35 cellular contexts compared by ENCODE assay signal in genomic region chr3:197191897-197192296, GRCh38.
"Had no signal": no experiment of that assay in that cellular context is flagged by ENCODE, and none has a peak within 500 bp of the region (broad histone marks: within the 10 kb centered on the region; RNA-seq: fewer than 3 reads in every experiment).

No MANE protein-coding gene starts in this region.

- H3K36me3 Mint-ChIP-seq: activated CD4-positive, alpha-beta memory T cell treated with anti-CD3 and anti-CD28 coated beads for 36 hours; activated naive CD4-positive, alpha-beta T cell treated with anti-CD3 and anti-CD28 coated beads, Interleukin-2, amount 50 U/mL, for 72 hours had no signal

- H3K36me3 ChIP-seq: ascending aorta, gastroesophageal sphincter, WERI-Rb-1 had no signal

- H3K27me3 ChIP-seq: ascending aorta, esophagus squamous epithelium, gastroesophageal sphincter, heart right ventricle had no signal

- FAIRE-seq: bronchial epithelial cell, colon had no signal

- H3K4me1 ChIP-seq: ascending aorta, esophagus squamous epithelium, gastroesophageal sphincter had no signal

- DNase-seq: activated CD4-positive, alpha-beta memory T cell treated with anti-CD3 and anti-CD28 coated beads for 36 hours; activated CD4-positive, alpha-beta T cell treated with anti-CD3 and anti-CD28 coated beads for 36 hours; activated CD4-positive, alpha-beta T cell treated with anti-CD3 and anti-CD28 coated beads, Interleukin-2, amount 10 ng/mL, durations not matched to agents 24 days and 14 days; activated CD4-positive, CD25-positive, alpha-beta regulatory T cell; activated CD4-positive, CD25-positive, alpha-beta regulatory T cell treated with anti-CD3 and anti-CD28 coated beads, Interleukin-2, amount 50 U/mL, for 72 hours; activated CD8-positive, alpha-beta memory T cell treated with anti-CD3 and anti-CD28 coated beads, Interleukin-2, amount 10 ng/mL, durations not matched to agents 7 days and 5 days; activated CD8-positive, alpha-beta memory T cell treated with anti-CD3 and anti-CD28 coated beads, Interleukin-2, amount 50 U/mL, for 4 hours; activated CD8-positive, alpha-beta T cell treated with anti-CD3 and anti-CD28 coated beads, Interleukin-2, amount 10 ng/mL, durations not matched to agents 7 days and 5 days; activated gamma-delta T cell; activated naive CD4-positive, alpha-beta T cell; activated naive CD4-positive, alpha-beta T cell treated with anti-CD3 and anti-CD28 coated beads, Interleukin-2, amount 10 ng/mL, durations not matched to agents 7 days and 5 days; activated naive CD8-positive, alpha-beta T cell treated with anti-CD3 and anti-CD28 coated beads, Interleukin-2, amount 10 ng/mL, durations not matched to agents 7 days and 5 days; activated T-cell treated with anti-CD3 and anti-CD28 coated beads, Interleukin-2, amount 50 U/mL, for 1 hour; activated T-cell treated with anti-CD3 and anti-CD28 coated beads, Interleukin-2, amount 50 U/mL, for 48 hours; cortex of kidney; dermis blood vessel endothelial cell; effector CD4-positive, alpha-beta T cell; effector memory CD8-positive, alpha-beta T cell; esophagus squamous epithelium; foreskin melanocyte; heart right ventricle; T-cell; T1000; WERI-Rb-1 had no signal

- H3K9me3 Mint-ChIP-seq: activated CD4-positive, alpha-beta memory T cell treated with anti-CD3 and anti-CD28 coated beads for 36 hours; activated CD4-positive, alpha-beta T cell treated with anti-CD3 and anti-CD28 coated beads, Interleukin-2, amount 10 ng/mL, durations not matched to agents 24 days and 14 days; activated naive CD4-positive, alpha-beta T cell treated with anti-CD3 and anti-CD28 coated beads, Interleukin-2, amount 10 ng/mL, durations not matched to agents 7 days and 5 days; activated naive CD4-positive, alpha-beta T cell treated with anti-CD3 and anti-CD28 coated beads, Interleukin-2, amount 50 U/mL, for 72 hours; activated naive CD8-positive, alpha-beta T cell treated with anti-CD3 and anti-CD28 coated beads, Interleukin-2, amount 10 ng/mL, durations not matched to agents 7 days and 5 days; activated T-helper 1 cell treated with anti-CD3 and anti-CD28 coated beads, Interleukin-12 subunit alpha, Interleukin-12 subunit beta, Interleukin-2, Interleukin-4 antibody, amounts not matched to agents 30 ng/mL and 10 ng/mL and 1 ng/mL, durations not matched to agents 14 hours and 24 hours and 36 hours; brain; central memory CD8-positive, alpha-beta T cell; effector memory CD8-positive, alpha-beta T cell; T-helper 1 cell treated with Interleukin-12 subunit alpha and Interleukin-12 subunit beta and Interleukin-4 antibody, amounts not matched to agents 30 μg/mL and 1 μg/mL, for 36 hours; T-helper 2 cell treated with Interferon-gamma antibody and Interleukin-4, amounts not matched to agents 5 μg/mL and 100 μg/mL, for 36 hours had no signal

- ATAC-seq: activated CD4-positive, alpha-beta T cell treated with anti-CD3 and anti-CD28 coated beads for 36 hours; activated CD8-positive, alpha-beta memory T cell treated with anti-CD3 and anti-CD28 coated beads, Interleukin-2, amount 10 ng/mL, durations not matched to agents 7 days and 5 days; activated CD8-positive, alpha-beta T cell treated with anti-CD3 and anti-CD28 coated beads, Interleukin-2, amount 10 ng/mL, durations not matched to agents 7 days and 5 days; activated naive CD4-positive, alpha-beta T cell treated with anti-CD3 and anti-CD28 coated beads, Interleukin-2, amount 50 U/mL, for 72 hours; effector memory CD8-positive, alpha-beta T cell; gastroesophageal sphincter; heart right ventricle; T-cell had no signal

- H3K4me3 Mint-ChIP-seq: activated CD4-positive, alpha-beta memory T cell treated with anti-CD3 and anti-CD28 coated beads for 36 hours; activated CD4-positive, alpha-beta T cell treated with anti-CD3 and anti-CD28 coated beads for 36 hours; activated CD4-positive, alpha-beta T cell treated with anti-CD3 and anti-CD28 coated beads, Interleukin-2, amount 10 ng/mL, durations not matched to agents 24 days and 14 days; activated CD8-positive, alpha-beta memory T cell treated with anti-CD3 and anti-CD28 coated beads, Interleukin-2, amount 10 ng/mL, durations not matched to agents 7 days and 5 days; activated CD8-positive, alpha-beta T cell treated with anti-CD3 and anti-CD28 coated beads, Interleukin-2, amount 10 ng/mL, durations not matched to agents 7 days and 5 days; activated naive CD4-positive, alpha-beta T cell treated with anti-CD3 and anti-CD28 coated beads, Interleukin-2, amount 10 ng/mL, durations not matched to agents 7 days and 5 days; activated naive CD8-positive, alpha-beta T cell treated with anti-CD3 and anti-CD28 coated beads, Interleukin-2, amount 10 ng/mL, durations not matched to agents 7 days and 5 days; activated T-helper 1 cell treated with anti-CD3 and anti-CD28 coated beads, Interleukin-12 subunit alpha, Interleukin-12 subunit beta, Interleukin-2, Interleukin-4 antibody, amounts not matched to agents 30 ng/mL and 10 ng/mL and 1 ng/mL, durations not matched to agents 14 hours and 24 hours and 36 hours; brain; central memory CD8-positive, alpha-beta T cell; effector memory CD8-positive, alpha-beta T cell; T-cell; T-helper 1 cell treated with Interleukin-12 subunit alpha and Interleukin-12 subunit beta and Interleukin-4 antibody, amounts not matched to agents 30 μg/mL and 1 μg/mL, for 36 hours; T-helper 2 cell treated with Interferon-gamma antibody and Interleukin-4, amounts not matched to agents 5 μg/mL and 100 μg/mL, for 36 hours had no signal

- H3K4me3 ChIP-seq: ascending aorta, esophagus squamous epithelium, gastroesophageal sphincter, heart right ventricle had no signal

- H3K27me3 Mint-ChIP-seq: activated CD4-positive, alpha-beta memory T cell treated with anti-CD3 and anti-CD28 coated beads for 36 hours; activated CD4-positive, alpha-beta T cell treated with anti-CD3 and anti-CD28 coated beads for 36 hours; activated CD4-positive, alpha-beta T cell treated with anti-CD3 and anti-CD28 coated beads, Interleukin-2, amount 10 ng/mL, durations not matched to agents 24 days and 14 days; activated CD8-positive, alpha-beta memory T cell treated with anti-CD3 and anti-CD28 coated beads, Interleukin-2, amount 10 ng/mL, durations not matched to agents 7 days and 5 days; activated naive CD4-positive, alpha-beta T cell treated with anti-CD3 and anti-CD28 coated beads, Interleukin-2, amount 10 ng/mL, durations not matched to agents 7 days and 5 days; activated naive CD8-positive, alpha-beta T cell treated with anti-CD3 and anti-CD28 coated beads, Interleukin-2, amount 10 ng/mL, durations not matched to agents 7 days and 5 days; central memory CD8-positive, alpha-beta T cell; effector memory CD8-positive, alpha-beta T cell; T-cell had no signal

- H3K27ac ChIP-seq: ascending aorta, epithelial cell of prostate, esophagus squamous epithelium, gastroesophageal sphincter, heart right ventricle, WERI-Rb-1 had no signal

- H3K9me3 ChIP-seq: ascending aorta, esophagus squamous epithelium, gastroesophageal sphincter, heart right ventricle had no signal

- H3K27ac Mint-ChIP-seq: activated CD4-positive, alpha-beta memory T cell treated with anti-CD3 and anti-CD28 coated beads for 36 hours; activated CD4-positive, alpha-beta T cell treated with anti-CD3 and anti-CD28 coated beads for 36 hours; activated CD4-positive, alpha-beta T cell treated with anti-CD3 and anti-CD28 coated beads, Interleukin-2, amount 10 ng/mL, durations not matched to agents 24 days and 14 days; activated CD8-positive, alpha-beta memory T cell treated with anti-CD3 and anti-CD28 coated beads, Interleukin-2, amount 10 ng/mL, durations not matched to agents 7 days and 5 days; activated CD8-positive, alpha-beta T cell treated with anti-CD3 and anti-CD28 coated beads, Interleukin-2, amount 10 ng/mL, durations not matched to agents 7 days and 5 days; activated naive CD4-positive, alpha-beta T cell treated with anti-CD3 and anti-CD28 coated beads, Interleukin-2, amount 10 ng/mL, durations not matched to agents 7 days and 5 days; activated naive CD4-positive, alpha-beta T cell treated with anti-CD3 and anti-CD28 coated beads, Interleukin-2, amount 50 U/mL, for 72 hours; activated naive CD8-positive, alpha-beta T cell treated with anti-CD3 and anti-CD28 coated beads, Interleukin-2, amount 10 ng/mL, durations not matched to agents 7 days and 5 days; activated T-helper 1 cell treated with anti-CD3 and anti-CD28 coated beads, Interleukin-12 subunit alpha, Interleukin-12 subunit beta, Interleukin-2, Interleukin-4 antibody, amounts not matched to agents 30 ng/mL and 10 ng/mL and 1 ng/mL, durations not matched to agents 14 hours and 24 hours and 36 hours; brain; T-cell; T-helper 1 cell treated with Interleukin-12 subunit alpha and Interleukin-12 subunit beta and Interleukin-4 antibody, amounts not matched to agents 30 μg/mL and 1 μg/mL, for 36 hours; T-helper 2 cell treated with Interferon-gamma antibody and Interleukin-4, amounts not matched to agents 5 μg/mL and 100 μg/mL, for 36 hours had no signal
